17 cellular contexts compared by ENCODE assay signal in the genomic region with DNA sequence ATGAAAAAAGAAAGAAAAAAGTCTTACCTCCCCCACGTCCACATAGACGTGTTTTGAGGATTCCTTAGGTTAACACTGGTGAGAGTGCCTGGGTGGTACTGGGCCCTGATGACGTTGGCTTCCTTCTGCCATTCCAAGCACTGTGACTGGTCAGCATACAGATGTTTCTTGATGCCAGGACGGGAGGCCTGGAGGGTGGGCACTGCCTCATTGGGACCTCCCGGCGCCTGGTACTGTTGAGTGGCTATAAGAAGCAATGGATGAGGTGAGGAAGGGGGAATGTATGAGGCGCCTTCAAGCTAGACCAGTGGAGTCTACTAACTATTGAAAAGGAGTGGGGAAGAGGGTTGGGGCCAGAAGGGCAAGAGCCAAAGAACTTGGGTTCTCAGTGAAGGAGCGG. TPM values are rescaled to one million over a fixed set of nuclear protein-coding genes. Genes with fewer than 3 reads are reported as not detected.
A peak's percentile ranks its signal among the peaks of the same experiment; 100 is the strongest.
DNase-seq lines count a peak whose midpoint lies in the region; ATAC-seq and TF ChIP-seq lines count a peak whose summit lies in the region.
"Had no signal": no experiment of that assay in that cellular context is flagged by ENCODE, and none has a peak within 500 bp of the region (broad histone marks: within the 10 kb centered on the region; RNA-seq: fewer than 3 reads in every experiment).

No MANE protein-coding gene starts in this region.

- peaks cover 4% of the 10 kb centered on the region; the same call in 1 of the 2 replicates for H3K27me3 Mint-ChIP-seq in HFFc6 (ENCODE audit: insufficient read depth)
- no peaks in the 10 kb centered on the region for H3K27me3 Mint-ChIP-seq in central memory CD8-positive, alpha-beta T cell
- H3K27me3 Mint-ChIP-seq: activated B cell treated with CpG ODN at 0.5 μM for 24 hours had no signal

- no peak for TF ChIP-seq EP300 in ovary (IDR thresholded peaks at IDR 0.05)

- H4K20me1 ChIP-seq in BLaER1 treated with 17β-estradiol and CSF1 and Interleukin-3, amounts not matched to agents 10 nM and 100 nM, result no peaks in the 10 kb centered on the region

- H3K9me3 ChIP-seq in BLaER1 treated with 17β-estradiol and CSF1 and Interleukin-3, amounts not matched to agents 10 nM and 100 nM (replicated peaks in 1 of 11), result no peaks in the 10 kb centered on the region
- no peaks in the 10 kb centered on the region for H3K9me3 ChIP-seq in ovary

- peak overlapping the region; percentile 45; the same call in 1 of the 2 replicates for H3K4me3 Mint-ChIP-seq in HFFc6
- no peak overlapping the region for H3K4me3 Mint-ChIP-seq in central memory CD8-positive, alpha-beta T cell
- H3K4me3 Mint-ChIP-seq: activated B cell treated with CpG ODN at 0.5 μM for 24 hours; mesothelial cell of epicardium; stimulated activated memory B cell treated with anti-CD40 and anti-IgM and Interleukin-4, amounts not matched to agents 10 μg/mL and 1 μg/mL and 100 μg/mL, for 72 hours had no signal

- peak overlapping the region; percentile 99 for H3K27ac Mint-ChIP-seq in HFFc6
- H3K27ac Mint-ChIP-seq in central memory CD8-positive, alpha-beta T cell (ENCODE audit: low read depth), result peak overlapping the region; percentile 70
- H3K27ac Mint-ChIP-seq: activated B cell treated with CpG ODN at 0.5 μM for 24 hours; mesothelial cell of epicardium; stimulated activated memory B cell treated with anti-CD40 and anti-IgM and Interleukin-4, amounts not matched to agents 10 μg/mL and 1 μg/mL and 100 μg/mL, for 72 hours had no signal

- peak overlapping the region in 8 of 11 experiments; percentile 57 to 97 (median 89); a peak in 16 of 22 replicates for H3K4me2 ChIP-seq in BLaER1 treated with 17β-estradiol and CSF1 and Interleukin-3, amounts not matched to agents 10 nM and 100 nM

- peaks cover 49 to 90% (median 79%) of the 10 kb centered on the region in 10 experiments for H3K4me1 ChIP-seq in BLaER1 treated with 17β-estradiol and CSF1 and Interleukin-3, amounts not matched to agents 10 nM and 100 nM
- peaks cover 25% of the 10 kb centered on the region for H3K4me1 ChIP-seq in ovary (ENCODE audit: insufficient read depth)

- ATAC-seq in central memory CD8-positive, alpha-beta T cell (replicated peaks; ENCODE audit: extremely low read depth, poor library complexity, severe bottlenecking), result no peak
- ATAC-seq: HepG2; stimulated activated memory B cell treated with anti-CD40 and anti-IgM and Interleukin-4, amounts not matched to agents 10 μg/mL and 1 μg/mL and 100 μg/mL, for 72 hours had no signal

- intact Hi-C loops in ovary (cut with DNase I), result no loop called here

- H3K36me3 Mint-ChIP-seq in HFFc6 (ENCODE audit: low read depth), result peaks cover 57% of the 10 kb centered on the region
- peaks cover 3% of the 10 kb centered on the region for H3K36me3 Mint-ChIP-seq in central memory CD8-positive, alpha-beta T cell (ENCODE audit: insufficient read depth)
- H3K36me3 Mint-ChIP-seq: mesothelial cell of epicardium; stimulated activated memory B cell treated with anti-CD40 and anti-IgM and Interleukin-4, amounts not matched to agents 10 μg/mL and 1 μg/mL and 100 μg/mL, for 72 hours had no signal

- no peak for TF ChIP-seq POLR2A in ovary (IDR thresholded peaks at IDR 0.05)

- no peaks in the 10 kb centered on the region for H3K36me3 ChIP-seq in BLaER1 treated with 17β-estradiol and CSF1 and Interleukin-3, amounts not matched to agents 10 nM and 100 nM
- no peaks in the 10 kb centered on the region for H3K36me3 ChIP-seq in ovary

- peaks cover 73% of the 10 kb centered on the region for H3K4me1 Mint-ChIP-seq in HFFc6 (ENCODE audit: low read depth)
- peaks cover 49% of the 10 kb centered on the region for H3K4me1 Mint-ChIP-seq in central memory CD8-positive, alpha-beta T cell
- H3K4me1 Mint-ChIP-seq: activated B cell treated with CpG ODN at 0.5 μM for 24 hours; stimulated activated memory B cell treated with anti-CD40 and anti-IgM and Interleukin-4, amounts not matched to agents 10 μg/mL and 1 μg/mL and 100 μg/mL, for 72 hours had no signal

- no peaks in the 10 kb centered on the region for H3K9me3 Mint-ChIP-seq in HFFc6
- H3K9me3 Mint-ChIP-seq in central memory CD8-positive, alpha-beta T cell, result no peaks in the 10 kb centered on the region
- H3K9me3 Mint-ChIP-seq: activated B cell treated with CpG ODN at 0.5 μM for 24 hours; mesothelial cell of epicardium; stimulated activated memory B cell treated with anti-CD40 and anti-IgM and Interleukin-4, amounts not matched to agents 10 μg/mL and 1 μg/mL and 100 μg/mL, for 72 hours had no signal

- TF ChIP-seq CTCF in HFFc6 (IDR thresholded peaks at IDR 0.05) (no peak), ovary (IDR thresholded peaks at IDR 0.05) (no peak)

- H3K27me3 ChIP-seq in BLaER1 treated with 17β-estradiol and CSF1 and Interleukin-3, amounts not matched to agents 10 nM and 100 nM, result no peaks in the 10 kb centered on the region
- no peaks in the 10 kb centered on the region for H3K27me3 ChIP-seq in ovary

- H3K27ac ChIP-seq in BLaER1 treated with 17β-estradiol and CSF1 and Interleukin-3, amounts not matched to agents 10 nM and 100 nM, result peak overlapping the region in 10 of 11 experiments; percentile 10 to 82 (median 61); a peak in 11 of 22 replicates
- H3K27ac ChIP-seq in ovary, result peak overlapping the region; percentile 71 to 93

- DNase-seq in HFFc6, result no peak
- no peak for DNase-seq in central memory CD8-positive, alpha-beta T cell (ENCODE audit: low spot score in 2 of 2)
- DNase-seq in ovary, result peak in 1 of 5 donors; percentile 13
- no peak for DNase-seq in HuH-7 (ENCODE audit: low spot score)
- DNase-seq in RKO (ENCODE audit: low spot score), result no peak
- DNase-seq in DMS79 (lab: John Stamatoyannopoulos, UW), result no peak
- no peak for DNase-seq in NCI-H1092 treated with DMSO at 0.1 percent for 48 hours (lab: John Stamatoyannopoulos, UW)
- DNase-seq: activated B cell treated with CpG ODN at 0.5 μM for 24 hours, AML-193, amygdala, NCI-H82, small intestine, SW 1271 had no signal

- no peak overlapping the region for H3K9ac ChIP-seq in BLaER1 treated with 17β-estradiol and CSF1 and Interleukin-3, amounts not matched to agents 10 nM and 100 nM

- no peak overlapping the region for H3K4me3 ChIP-seq in BLaER1 treated with 17β-estradiol and CSF1 and Interleukin-3, amounts not matched to agents 10 nM and 100 nM
- H3K4me3 ChIP-seq in ovary, result no peak overlapping the region

- 91 to 95% (median 92%) methylated on average over 8 of the region's 8 CpGs for WGBS in ovary, 3 donors

RNA-seq across cellular contexts. Expression of gene MICAL2, which starts 45.3 kb away (rescaled TPM):
- 100 to 1,000 TPM; 199 to 252 (median 233) TPM for total RNA-seq in HFFc6 (2021; fragmentation: NEBNext Ultra II Directional; extraction: Animal tissue kit (Norgen Biotek cat#: 25700))
- total RNA-seq in ovary, result 10 to 100 TPM; 11.0 to 68.5 (median 32.5) TPM
- 10 to 100 TPM; 10.7 to 73.6 TPM for polyA plus RNA-seq in ovary
